1 cellular context compared by ENCODE assay signal in genomic region chr2:32946314-32947075, GRCh38.
A peak's percentile ranks its signal among the peaks of the same experiment; 100 is the strongest.
TF ChIP-seq lines count a peak whose summit lies in the region.

Gene LTBP1 (plus strand): TSS chr2:32946953. CDS start chr2:32947325, 372 bp downstream.

TF ChIP-seq in K562, 482 proteins besides CTCF, POLR2A, EP300 and RAD21 (continued from another document and continues in another):
- TF ChIP-seq POLR3A (IDR thresholded peaks at IDR 0.05; ENCODE audit: borderline replicate concordance, extremely low read depth, insufficient read depth, insufficient read length), result no peak
- TF ChIP-seq ATF1 (CRISPR knock-in tag; IDR thresholded peaks at IDR 0.05), result no peak
- TF ChIP-seq ATF1 (tag; IDR thresholded peaks at IDR 0.05), result peak; percentile 89
- TF ChIP-seq ERF (CRISPR knock-in tag; IDR thresholded peaks at IDR 0.05), result no peak
- no peak for TF ChIP-seq ZNF766 (CRISPR knock-in tag; conservative IDR thresholded peaks at IDR 0.05)
- no peak for TF ChIP-seq MCM3 (IDR thresholded peaks at IDR 0.05)
- no peak for TF ChIP-seq NR0B1 (IDR thresholded peaks at IDR 0.05; ENCODE audit: partially characterized antibody)
- TF ChIP-seq ZHX1 (conservative IDR thresholded peaks at IDR 0.05; ENCODE audit: low read length), result no peak
- TF ChIP-seq TFE3 (CRISPR knock-in tag; IDR thresholded peaks at IDR 0.05), result no peak
- TF ChIP-seq CC2D1A (IDR thresholded peaks at IDR 0.05), result peak; percentile 64; the same call in 1 of the 2 replicates
- TF ChIP-seq MNT (conservative IDR thresholded peaks at IDR 0.05), result peak in 1 of 2 experiments; percentile 28; a peak in 1 of 4 replicates
- no peak for TF ChIP-seq TAF9B (IDR thresholded peaks at IDR 0.05; ENCODE audit: partially characterized antibody)
- no peak for TF ChIP-seq ETS2 (tag; IDR thresholded peaks at IDR 0.05; ENCODE audit: borderline replicate concordance, poor library complexity, severe bottlenecking)
- TF ChIP-seq TAF7 (tag; IDR thresholded peaks at IDR 0.05), result no peak
- no peak for TF ChIP-seq CHD7 (IDR thresholded peaks at IDR 0.05; ENCODE audit: low read depth, low read length)
- peak; percentile 78 for TF ChIP-seq CTBP1 (IDR thresholded peaks at IDR 0.05; ENCODE audit: borderline replicate concordance)
- TF ChIP-seq THAP12 (CRISPR knock-in tag; IDR thresholded peaks at IDR 0.05), result no peak
- TF ChIP-seq CREB1 (IDR thresholded peaks at IDR 0.05), result peak; percentile 69
- TF ChIP-seq CREB1 (CRISPR knock-in tag; IDR thresholded peaks at IDR 0.05), result peak; percentile 74
- peak; percentile 42; the same call in 1 of the 2 replicates for TF ChIP-seq RB1 (IDR thresholded peaks at IDR 0.05; ENCODE audit: low read depth)
- no peak; the same call in 1 of the 2 replicates for TF ChIP-seq ZNF740 (CRISPR knock-in tag; IDR thresholded peaks at IDR 0.05)
- TF ChIP-seq ZNF740 (tag; IDR thresholded peaks at IDR 0.05), result no peak
- TF ChIP-seq BMI1 (IDR thresholded peaks at IDR 0.05; ENCODE audit: low read length), result no peak
- peak; percentile 41; the same call in 1 of the 2 replicates for TF ChIP-seq TFAP4 (CRISPR knock-in tag; IDR thresholded peaks at IDR 0.05; ENCODE audit: borderline replicate concordance)
- TF ChIP-seq NFIC (IDR thresholded peaks at IDR 0.05), result no peak; the same call in 1 of the 2 replicates
- TF ChIP-seq TSC22D4 (tag; IDR thresholded peaks at IDR 0.05), result no peak
- TF ChIP-seq BRD9 (IDR thresholded peaks at IDR 0.05; ENCODE audit: low read depth, partially characterized antibody), result no peak
- TF ChIP-seq PHB2 (IDR thresholded peaks at IDR 0.05; ENCODE audit: low read depth), result no peak
- TF ChIP-seq TBP (optimal IDR thresholded peaks at IDR 0.05; ENCODE audit: low read depth, low read length), result peak; percentile 55
- peak; percentile 9 to 64; a peak in 2 of 4 replicates for TF ChIP-seq KDM1A (IDR thresholded peaks at IDR 0.05)
- no peak for TF ChIP-seq ZNF121 (CRISPR knock-in tag; conservative IDR thresholded peaks at IDR 0.05)
- peak; percentile 65; the same call in 1 of the 2 replicates for TF ChIP-seq MYNN (IDR thresholded peaks at IDR 0.05)
- no peak for TF ChIP-seq MYNN (CRISPR knock-in tag; IDR thresholded peaks at IDR 0.05)
- no peak for TF ChIP-seq ZNF24 (IDR thresholded peaks at IDR 0.05)
- no peak for TF ChIP-seq NFXL1 (CRISPR knock-in tag; IDR thresholded peaks at IDR 0.05)
- TF ChIP-seq KLF13 (tag; IDR thresholded peaks at IDR 0.05; ENCODE audit: borderline replicate concordance, low read depth), result no peak
